Comparison of ENCODE assay signal across 7 cellular contexts in the genomic region with DNA sequence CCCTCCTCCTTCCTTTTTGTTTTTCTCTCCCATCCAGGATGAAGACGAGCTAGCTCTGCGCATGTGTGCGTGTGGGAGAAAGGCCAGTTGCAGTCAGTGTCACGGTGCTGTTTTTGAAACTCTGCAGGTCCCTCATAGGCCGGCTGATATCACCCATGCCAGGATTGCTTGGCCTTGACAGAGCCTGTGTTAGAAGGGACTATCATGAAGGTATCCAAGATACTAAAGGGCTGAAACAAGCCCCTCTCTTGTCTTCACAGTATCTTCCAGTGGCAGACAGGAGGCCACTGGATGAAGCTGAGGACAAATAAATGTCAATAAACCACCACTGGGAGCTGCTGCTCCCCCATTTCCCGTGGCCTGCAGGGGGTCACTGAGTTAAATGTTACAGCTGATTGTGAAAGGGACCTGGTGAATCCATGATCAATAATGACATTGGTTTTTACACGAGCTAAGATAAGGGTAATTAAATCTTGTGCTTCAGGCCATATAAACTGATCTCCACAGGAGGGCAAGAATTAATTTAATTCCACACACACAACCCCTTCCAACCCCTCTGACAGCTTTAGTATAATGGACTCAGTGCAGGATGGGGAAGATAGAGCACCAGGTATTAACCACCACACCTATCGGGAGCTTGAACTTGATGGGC.
DNase-seq lines count a peak whose midpoint lies in the region; ATAC-seq and TF ChIP-seq lines count a peak whose summit lies in the region.

No MANE protein-coding gene starts in this region.

- no TSS peak for BruUV-seq in IMR-90 (replicated peaks; lab: Mats Ljungman, UMichigan)

- DNase-seq in IMR-90: no peak
- DNase-seq in stimulated activated CD8-positive, alpha-beta memory T cell treated with anti-CD3 and anti-CD28 coated beads, Interleukin-4, amount 100 ng/mL, for 48 hours: peak; percentile 17
- no peak for DNase-seq in RKO (ENCODE audit: low spot score)
- DNase-seq in activated T-cell treated with anti-CD3 and anti-CD28 coated beads, Interleukin-2, amount 50 U/mL, for 1 hour: no peak

- H3K23ac ChIP-seq in IMR-90 (ENCODE audit: low read depth, low read length): peak overlapping the region; percentile 28; the same call in 1 of the 2 replicates

- H3K36me3 ChIP-seq in IMR-90 (ENCODE audit: control insufficient read depth, insufficient read depth, low read length): no peaks in the 10 kb centered on the region

- POLR2A ChIA-PET in IMR-90 (lab: Charles Lee; ENCODE audit: unreplicated experiment): interaction anchor here (0.7 kb wide), 1 partner anchor 56 kb away, joined by 6 read pairs; no protein-coding TSS in a partner anchor

- H3K4me3 ChIP-seq in IMR-90 (ENCODE audit: insufficient read depth, low read depth, low read length): no peak overlapping the region

- H2BK5ac ChIP-seq in IMR-90 (ENCODE audit: low read depth, low read length, poor library complexity, severe bottlenecking): peak overlapping the region; percentile 4

- H2AK5ac ChIP-seq in IMR-90 (ENCODE audit: low read depth, low read length): peak overlapping the region; percentile 85

- intact Hi-C loops in IMR-90 (cut with micrococcal nuclease): loop anchor here (1.0 kb wide), 1 partner anchor 9 kb away; no protein-coding TSS in a partner anchor

- H4K91ac ChIP-seq in IMR-90 (ENCODE audit: insufficient read depth, low read depth, low read length): 0 out of 2 replicates have a peak overlapping the region, but pooled peaks have one; percentile 16

- TF ChIP-seq RAD21 in IMR-90 (IDR thresholded peaks at IDR 0.05; ENCODE audit: low read length): no peak

- dilution Hi-C loops in IMR-90 (cut with HindIII; ENCODE audit: low sequenced_read_pairs, unreplicated experiment): no loop called here

- H3K79me1 ChIP-seq in IMR-90 (ENCODE audit: low read depth in 1 of 2, low read length in 2 of 2): no peaks in the 10 kb centered on the region

- H3K14ac ChIP-seq in IMR-90 (replicated peaks; ENCODE audit: low read depth, low read length): peak overlapping the region; percentile 26; the same call in 1 of the 2 replicates

- H2BK15ac ChIP-seq in IMR-90 (ENCODE audit: low read depth, low read length): peak overlapping the region; percentile 12; the same call in 2 of the 3 replicates

- peak overlapping the region; percentile 37; the same call in 1 of the 2 replicates for H4K5ac ChIP-seq in IMR-90 (ENCODE audit: low read depth, low read length)

- H3K27ac ChIP-seq in IMR-90 (ENCODE audit: insufficient read depth, low read length): peak overlapping the region; percentile 72; the same call in 1 of the 2 replicates
- H3K27ac ChIP-seq in angular gyrus (ENCODE audit: low read depth, low read length): peak overlapping the region; percentile 99
- peak overlapping the region; percentile 88 for H3K27ac ChIP-seq in layer of hippocampus (ENCODE audit: low read depth, low read length)

- in situ Hi-C loops in IMR-90 (cut with MboI; ENCODE audit: low sequenced_read_pairs): no loop called here

- H3K18ac ChIP-seq in IMR-90 (ENCODE audit: low read depth, low read length): peak overlapping the region; percentile 37; the same call in 1 of the 2 replicates

- no peak overlapping the region for H3K9ac ChIP-seq in IMR-90 (ENCODE audit: low read depth, low read length)

- H2AFZ ChIP-seq in IMR-90 (replicated peaks; ENCODE audit: low read length, poor library complexity): peak overlapping the region; percentile 19

- no peaks in the 10 kb centered on the region for H3K9me3 ChIP-seq in IMR-90 (ENCODE audit: control insufficient read depth, insufficient read depth, low read length)

- no peak for TF ChIP-seq CTCF in IMR-90 (conservative IDR thresholded peaks at IDR 0.05; ENCODE audit: low read depth, low read length)

- H3K4me2 ChIP-seq in IMR-90 (ENCODE audit: low read depth, low read length): peak overlapping the region; percentile 7; the same call in 1 of the 2 replicates

- no peak overlapping the region for H3K56ac ChIP-seq in IMR-90 (ENCODE audit: extremely low read depth, insufficient read depth, low read length)

- H3K4ac ChIP-seq in IMR-90 (ENCODE audit: low read depth, low read length): peak overlapping the region; percentile 51

- H2BK20ac ChIP-seq in IMR-90 (ENCODE audit: low read depth, low read length): peak overlapping the region; percentile 65

- no peaks in the 10 kb centered on the region for H4K20me1 ChIP-seq in IMR-90 (ENCODE audit: insufficient read depth, low read length)

- H3K27me3 ChIP-seq in IMR-90 (ENCODE audit: control insufficient read depth, insufficient read depth, low read length) (no peaks in the 10 kb centered on the region; the same call in 1 of the 2 replicates), layer of hippocampus (ENCODE audit: control insufficient read depth, insufficient read depth, low read length) (no peaks in the 10 kb centered on the region)

- peaks cover 16% of the 10 kb centered on the region for H3K9me1 ChIP-seq in IMR-90 (ENCODE audit: insufficient read depth, low read length)

- H3K4me1 ChIP-seq in IMR-90 (ENCODE audit: control insufficient read depth, insufficient read depth, low read length): peaks cover 19% of the 10 kb centered on the region

- H4K8ac ChIP-seq in IMR-90 (ENCODE audit: low read depth in 2 of 2, low read length in 2 of 2): peak overlapping the region in 1 of 2 experiments; percentile 7; a peak in 1 of 4 replicates

- CTCF ChIA-PET in IMR-90 (lab: Yijun Ruan, JAX): no interaction called here

- no peak for TF ChIP-seq POLR2A in IMR-90 (IDR thresholded peaks at IDR 0.05; ENCODE audit: low read depth, low read length)

- ATAC-seq in IMR-90 (ENCODE audit: low read depth) (no peak), HG03460 (IDR thresholded peaks at IDR 0.05; ENCODE audit: unreplicated experiment) (no peak)

- no peak overlapping the region for H2AK9ac ChIP-seq in IMR-90 (replicated peaks; ENCODE audit: low read depth, low read length, poor library complexity)

- peak overlapping the region; percentile 60; the same call in 1 of the 2 replicates for H2BK120ac ChIP-seq in IMR-90 (ENCODE audit: low read depth, low read length)

- 80% methylated on average over 1 of the region's 8 CpGs; no CpG with 5 or more reads in 1 of the 2 experiments for WGBS in IMR-90 (ENCODE audit: extremely low coverage in 2 of 2, insufficient read length in 1 of 2), 2 experiments

TF ChIP-seq in IMR-90, 13 proteins besides CTCF, POLR2A, EP300 and RAD21:
- TF ChIP-seq RCOR1 (IDR thresholded peaks at IDR 0.05; ENCODE audit: insufficient replicate concordance, low read length) (no peak), ELK1 (IDR thresholded peaks at IDR 0.05; ENCODE audit: borderline replicate concordance, low read depth, low read length) (no peak), NFE2L2 (IDR thresholded peaks at IDR 0.05; ENCODE audit: low read depth, low read length) (no peak), MAFK (IDR thresholded peaks at IDR 0.05; ENCODE audit: low read depth, low read length) (no peak), SMC3 (IDR thresholded peaks at IDR 0.05; ENCODE audit: low read depth, low read length) (no peak), FOS (IDR thresholded peaks at IDR 0.05; ENCODE audit: low read depth, low read length) (no peak), CEBPB (IDR thresholded peaks at IDR 0.05; ENCODE audit: low read depth, low read length) (no peak), CHD1 (IDR thresholded peaks at IDR 0.05; ENCODE audit: low read depth, low read length) (no peak), RFX5 (IDR thresholded peaks at IDR 0.05; ENCODE audit: low read depth, low read length) (no peak), BHLHE40 (IDR thresholded peaks at IDR 0.05; ENCODE audit: low read depth, low read length) (no peak), MXI1 (IDR thresholded peaks at IDR 0.05; ENCODE audit: borderline replicate concordance, low read depth, low read length) (no peak), MAZ (IDR thresholded peaks at IDR 0.05; ENCODE audit: borderline replicate concordance, low read depth, low read length) (no peak)
- TF ChIP-seq, protein P1, sequence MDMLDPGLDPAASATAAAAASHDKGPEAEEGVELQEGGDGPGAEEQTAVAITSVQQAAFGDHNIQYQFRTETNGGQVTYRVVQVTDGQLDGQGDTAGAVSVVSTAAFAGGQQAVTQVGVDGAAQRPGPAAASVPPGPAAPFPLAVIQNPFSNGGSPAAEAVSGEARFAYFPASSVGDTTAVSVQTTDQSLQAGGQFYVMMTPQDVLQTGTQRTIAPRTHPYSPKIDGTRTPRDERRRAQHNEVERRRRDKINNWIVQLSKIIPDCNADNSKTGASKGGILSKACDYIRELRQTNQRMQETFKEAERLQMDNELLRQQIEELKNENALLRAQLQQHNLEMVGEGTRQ (IDR thresholded peaks at IDR 0.05; ENCODE audit: low read depth, low read length): no peak
